29 cellular contexts compared by ENCODE assay signal in genomic region chr1:113106910-113107309, GRCh38.
"Had no signal": no experiment of that assay in that cellular context is flagged by ENCODE, and none has a peak within 500 bp of the region (broad histone marks: within the 10 kb centered on the region; RNA-seq: fewer than 3 reads in every experiment).

No MANE protein-coding gene starts in this region.

- H3K27ac ChIP-seq: neural progenitor cell, ovary, parathyroid adenoma, psoas muscle, skin epidermis, spleen, suprapubic skin, testis, tibial artery, transverse colon, upper lobe of right lung, uterus had no signal

- DNase-seq: natural killer cell; occipital lobe; ovary; psoas muscle; right cardiac atrium; spleen; stimulated activated CD4-positive, alpha-beta T cell treated with anti-CD3 and anti-CD28 coated beads, Interleukin-12 subunit alpha, Interleukin-12 subunit beta, amount 100 ng/mL, for 4 hours; stimulated activated CD4-positive, alpha-beta T cell treated with anti-CD3 and anti-CD28 coated beads, Interleukin-1b, Interleukin-23, amount 100 ng/mL, for 48 hours; stimulated activated CD4-positive, alpha-beta T cell treated with anti-CD3 and anti-CD28 coated beads, Interleukin-4, amount 100 ng/mL, for 1 hour; stimulated activated CD4-positive, alpha-beta T cell treated with anti-CD3 and anti-CD28 coated beads, Interleukin-4, amount 100 ng/mL, for 4 hours; stimulated activated CD8-positive, alpha-beta memory T cell treated with anti-CD3 and anti-CD28 coated beads, Interleukin-4, amount 100 ng/mL, for 48 hours; stimulated activated naive CD4-positive, alpha-beta T cell; stimulated activated naive CD8-positive, alpha-beta T cell treated with anti-CD3 and anti-CD28 coated beads, Interleukin-15, amount 100 ng/mL, for 72 hours; stimulated activated naive CD8-positive, alpha-beta T cell treated with anti-CD3 and anti-CD28 coated beads, Interleukin-15, Interleukin-2, amounts not matched to agents 100 U/mL and 50 U/mL, for 24 hours; substantia nigra; testis; tibial artery; transverse colon; upper lobe of right lung; uterus had no signal

- ATAC-seq: natural killer cell; psoas muscle; right cardiac atrium; sciatic nerve; stimulated activated memory B cell treated with anti-CD40 and anti-IgM and Interleukin-4, amounts not matched to agents 10 μg/mL and 1 μg/mL and 100 μg/mL, for 72 hours; stimulated activated naive CD8-positive, alpha-beta T cell treated with anti-CD3 and anti-CD28 coated beads, Interleukin-15, amount 100 ng/mL, for 72 hours; stimulated activated naive CD8-positive, alpha-beta T cell treated with anti-CD3 and anti-CD28 coated beads, Interleukin-15, Interleukin-2, amounts not matched to agents 100 U/mL and 50 U/mL, for 24 hours; upper lobe of right lung had no signal

- H3K4me3 Mint-ChIP-seq: natural killer cell; nephron; neural progenitor cell; stimulated activated memory B cell treated with anti-CD40 and anti-IgM and Interleukin-4, amounts not matched to agents 10 μg/mL and 1 μg/mL and 100 μg/mL, for 72 hours; stimulated activated naive CD8-positive, alpha-beta T cell treated with anti-CD3 and anti-CD28 coated beads, Interleukin-15, amount 100 ng/mL, for 72 hours; type B pancreatic cell had no signal

- H3K9me3 Mint-ChIP-seq: natural killer cell; nephron; neural progenitor cell; stimulated activated memory B cell treated with anti-CD40 and anti-IgM and Interleukin-4, amounts not matched to agents 10 μg/mL and 1 μg/mL and 100 μg/mL, for 72 hours; stimulated activated naive CD8-positive, alpha-beta T cell treated with anti-CD3 and anti-CD28 coated beads, Interleukin-15, amount 100 ng/mL, for 72 hours; type B pancreatic cell had no signal

- H3K4me1 Mint-ChIP-seq: natural killer cell; nephron; neural progenitor cell; stimulated activated memory B cell treated with anti-CD40 and anti-IgM and Interleukin-4, amounts not matched to agents 10 μg/mL and 1 μg/mL and 100 μg/mL, for 72 hours; stimulated activated naive CD8-positive, alpha-beta T cell treated with anti-CD3 and anti-CD28 coated beads, Interleukin-15, amount 100 ng/mL, for 72 hours had no signal

- H3K27me3 ChIP-seq: neural progenitor cell, ovary, spleen, suprapubic skin, testis, tibial artery, transverse colon, upper lobe of right lung, uterus had no signal

- H3K9me3 ChIP-seq: ovary, psoas muscle, spleen, suprapubic skin, testis, tibial artery, transverse colon, upper lobe of right lung, uterus had no signal

- H3K27me3 Mint-ChIP-seq: progenitor cell of endocrine pancreas; stimulated activated memory B cell treated with anti-CD40 and anti-IgM and Interleukin-4, amounts not matched to agents 10 μg/mL and 1 μg/mL and 100 μg/mL, for 72 hours; stimulated activated naive CD8-positive, alpha-beta T cell treated with anti-CD3 and anti-CD28 coated beads, Interleukin-15, amount 100 ng/mL, for 72 hours; type B pancreatic cell had no signal

- H3K27ac Mint-ChIP-seq: natural killer cell; neural progenitor cell; progenitor cell of endocrine pancreas; stimulated activated memory B cell treated with anti-CD40 and anti-IgM and Interleukin-4, amounts not matched to agents 10 μg/mL and 1 μg/mL and 100 μg/mL, for 72 hours; type B pancreatic cell had no signal
